In genomic region chr15:73928241-73928579, GRCh38 we compare ENCODE assay signal across 8 cellular contexts. TPM values are rescaled to one million over a fixed set of nuclear protein-coding genes. Genes with fewer than 3 reads are reported as not detected.
A peak's percentile ranks its signal among the peaks of the same experiment; 100 is the strongest.
DNase-seq lines count a peak whose midpoint lies in the region; ATAC-seq and TF ChIP-seq lines count a peak whose summit lies in the region.
"Had no signal": no experiment of that assay in that cellular context is flagged by ENCODE, and none has a peak within 500 bp of the region (broad histone marks: within the 10 kb centered on the region; RNA-seq: fewer than 3 reads in every experiment).

No MANE protein-coding gene starts in this region.

- DNase-seq in HFF-Myc (ENCODE audit: extremely low read depth, low read depth) (no peak), left ventricle myocardium inferior (no peak), sciatic nerve (ENCODE audit: low spot score) (no peak), omental fat pad (ENCODE audit: low spot score) (no peak)

- peaks cover 36% of the 10 kb centered on the region for H3K27me3 ChIP-seq in left ventricle myocardium inferior (ENCODE audit: low read depth)

- H3K36me3 ChIP-seq in left ventricle myocardium inferior, result no peaks in the 10 kb centered on the region

- peaks cover 90% of the 10 kb centered on the region for H3K4me1 ChIP-seq in left ventricle myocardium inferior

- no peaks in the 10 kb centered on the region for H3K9me3 ChIP-seq in left ventricle myocardium inferior (replicated peaks)

- H3K4me3 ChIP-seq in HFF-Myc (replicated peaks; ENCODE audit: low read depth, low read length), result peak overlapping the region; percentile 75
- peak overlapping the region; percentile 77 for H3K4me3 ChIP-seq in left ventricle myocardium inferior
- peak overlapping the region; percentile 43 to 72 (median 60) for H3K4me3 ChIP-seq in skin epidermis

- ATAC-seq in sciatic nerve, result no peak
- no peak for ATAC-seq in GM21825 (IDR thresholded peaks at IDR 0.05; ENCODE audit: unreplicated experiment)
- no peak for ATAC-seq in omental fat pad (ENCODE audit: low FRiP score)

- peak overlapping the region; percentile 99 for H3K27ac ChIP-seq in VCaP
- peak overlapping the region; percentile 87 for H3K27ac ChIP-seq in left ventricle myocardium inferior (replicated peaks)
- peak overlapping the region in 19 of 21 experiments; percentile 61 to 95 (median 85) for H3K27ac ChIP-seq in skin epidermis

- intact Hi-C loops in left ventricle myocardium inferior (cut with micrococcal nuclease) (no loop called here), sciatic nerve (cut with DNase I) (no loop called here)

- TF ChIP-seq CTCF in HFF-Myc (IDR thresholded peaks at IDR 0.05; ENCODE audit: low read depth, low read length, missing control alignments), result no peak
- TF ChIP-seq CTCF in VCaP (conservative IDR thresholded peaks at IDR 0.05), result no peak
- TF ChIP-seq CTCF in left ventricle myocardium inferior (IDR thresholded peaks at IDR 0.05; ENCODE audit: borderline replicate concordance), result no peak
- TF ChIP-seq CTCF in omental fat pad (IDR thresholded peaks at IDR 0.05), result no peak

RNA-seq across cellular contexts. Expression of gene LOXL1, which starts 1.9 kb away (rescaled TPM):
- total RNA-seq in left ventricle myocardium inferior (31.9 TPM), sciatic nerve (16.6 TPM), omental fat pad (10 to 100 TPM in 1 of 4 donors, 1 to 10 TPM in 3; 6.2 to 12.9 (median 8.6) TPM)

RNA-seq across cellular contexts. Expression of gene TBC1D21, which starts 54.8 kb away (rescaled TPM):
- total RNA-seq in left ventricle myocardium inferior (not detected), sciatic nerve (not detected), omental fat pad (not detected)
- total RNA-seq: renal cortical epithelial cell had no signal
